In genomic region chr3:127549826-127550487, GRCh38 we compare ENCODE assay signal across 32 cellular contexts. TPM values are rescaled to one million over a fixed set of nuclear protein-coding genes. Genes with fewer than 3 reads are reported as not detected.
DNase-seq lines count a peak whose midpoint lies in the region; TF ChIP-seq lines count a peak whose summit lies in the region.
"Had no signal": no experiment of that assay in that cellular context is flagged by ENCODE, and none has a peak within 500 bp of the region (broad histone marks: within the 10 kb centered on the region; RNA-seq: fewer than 3 reads in every experiment).

No MANE protein-coding gene starts in this region.

- H3K4me3 ChIP-seq in PC-9 (no peak overlapping the region), osteoblast (ENCODE audit: insufficient read depth, low read length) (no peak overlapping the region)
- H3K4me3 ChIP-seq: left ventricle myocardium inferior, Peyer's patch, right lobe of liver, SJSA1 had no signal

- TF ChIP-seq CTCF in PC-9 (conservative IDR thresholded peaks at IDR 0.05): no peak
- TF ChIP-seq CTCF in osteoblast (IDR thresholded peaks at IDR 0.05; ENCODE audit: extremely low read depth, low read depth, low read length): no peak

- no TSS peak for BruUV-seq in PC-9 (replicated peaks; lab: Mats Ljungman, UMichigan)

- no peaks in the 10 kb centered on the region for H3K79me2 ChIP-seq in PC-9 (ENCODE audit: low read depth)
- H3K79me2 ChIP-seq in osteoblast (ENCODE audit: insufficient read depth, low read length): no peaks in the 10 kb centered on the region

- H3K27ac ChIP-seq in PC-9 (no peak overlapping the region), cingulate gyrus (ENCODE audit: low read depth, low read length) (peak overlapping the region; percentile 47), osteoblast (ENCODE audit: low read depth, low read length) (no peak overlapping the region)
- H3K27ac ChIP-seq: left ventricle myocardium inferior, neutrophil, Peyer's patch, right lobe of liver, SJSA1 had no signal

- DNase-seq in ELR (ENCODE audit: low read depth): peak; percentile 13
- DNase-seq in PC-9: peak; percentile 24 to 39
- peak; percentile 61 for DNase-seq in osteoblast (ENCODE audit: insufficient read length, low spot score, missing footprints)
- no peak for DNase-seq in activated CD4-positive, alpha-beta T cell treated with anti-CD3 and anti-CD28 coated beads, Interleukin-2, amount 50 U/mL, for 48 hours
- no peak for DNase-seq in germinal center (ENCODE audit: low spot score)
- DNase-seq in DMS79 (lab: John Stamatoyannopoulos, UW): no peak
- DNase-seq: activated CD4-positive, alpha-beta T cell treated with anti-CD3 and anti-CD28 coated beads for 48 hours; activated effector memory CD4-positive, alpha-beta T cell treated with Interleukin-2 at 50 U/mL for 16 hours; activated naive CD8-positive, alpha-beta T cell treated with anti-CD3 and anti-CD28 coated beads for 36 hours; activated T-cell treated with anti-CD3 and anti-CD28 coated beads, Interleukin-2, amount 50 U/mL, for 1 hour; aorta; C1 segment of cervical spinal cord; caudate nucleus; COR-L47; DMS53; effector memory CD8-positive, alpha-beta T cell; erythroblast; glutamatergic neuron; H9; Karpas-422; left ventricle myocardium inferior; mesendoderm; NCI-H146; NCI-H524; Peyer's patch; right lobe of liver; stimulated activated CD4-positive, alpha-beta T cell treated with anti-CD3 and anti-CD28 coated beads, Interleukin-2, amount 100 ng/mL, for 48 hours; stimulated activated naive CD8-positive, alpha-beta T cell treated with anti-CD3 and anti-CD28 coated beads, Interleukin-15, amount 100 ng/mL, for 72 hours; T1000 had no signal

- CTCF ChIA-PET in PC-9 (lab: Charles Lee): interaction anchor here (0.5 to 0.8 kb wide), 3 partner anchors 25 to 1352 kb away, joined by 3 to 8 read pairs (median 4); no protein-coding TSS in a partner anchor

- H2AFZ ChIP-seq in PC-9 (no peak overlapping the region), osteoblast (ENCODE audit: low read length) (no peak overlapping the region)

- intact Hi-C loops in PC-9 (cut with micrococcal nuclease; ENCODE audit: unreplicated experiment): loop anchor here (10.0 kb wide), 1 partner anchor 1075 kb away; the partner anchor contains the start of gene ZXDC

- no peaks in the 10 kb centered on the region for H3K9me2 ChIP-seq in PC-9 (ENCODE audit: insufficient read depth)

- H4K20me1 ChIP-seq in PC-9 (ENCODE audit: insufficient read depth): no peaks in the 10 kb centered on the region
- H4K20me1 ChIP-seq in osteoblast (ENCODE audit: insufficient read depth, low read length): no peaks in the 10 kb centered on the region

- H3K36me3 ChIP-seq in PC-9 (ENCODE audit: low read depth): no peaks in the 10 kb centered on the region
- no peaks in the 10 kb centered on the region for H3K36me3 ChIP-seq in osteoblast (ENCODE audit: insufficient read depth, low read length)
- H3K36me3 ChIP-seq: left ventricle myocardium inferior, neutrophil, Peyer's patch, right lobe of liver, SJSA1 had no signal

- no peaks in the 10 kb centered on the region for H3F3A ChIP-seq in PC-9 (ENCODE audit: insufficient read depth, low read depth)

- H3K9me3 ChIP-seq in PC-9 (ENCODE audit: insufficient read depth, low read depth): no peaks in the 10 kb centered on the region
- H3K9me3 ChIP-seq in osteoblast (ENCODE audit: low read depth, low read length): no peaks in the 10 kb centered on the region
- H3K9me3 ChIP-seq: left ventricle myocardium inferior, neutrophil, Peyer's patch, right lobe of liver, SJSA1 had no signal

- H3K27me3 ChIP-seq in PC-9 (ENCODE audit: insufficient read depth, low read depth) (no peaks in the 10 kb centered on the region), osteoblast (ENCODE audit: insufficient read depth, low read length) (peaks cover 32% of the 10 kb centered on the region)
- H3K27me3 ChIP-seq: Peyer's patch, right lobe of liver, SJSA1 had no signal

- POLR2A ChIA-PET in PC-9 (lab: Charles Lee; ENCODE audit: unreplicated experiment): interaction anchor here (0.6 kb wide), 2 partner anchors 53 to 249 kb away, joined by 4 read pairs; no protein-coding TSS in a partner anchor

- H3K4me1 ChIP-seq in PC-9 (replicated peaks; ENCODE audit: insufficient read depth) (peaks cover 4% of the 10 kb centered on the region), osteoblast (ENCODE audit: insufficient read depth, low read length) (peaks cover 5% of the 10 kb centered on the region)

- H3K4me2 ChIP-seq in PC-9: no peak overlapping the region
- no peak overlapping the region for H3K4me2 ChIP-seq in osteoblast (ENCODE audit: insufficient read depth, low read length)

RNA-seq across cellular contexts. Expression of gene TPRA1, which starts 40.6 kb away (rescaled TPM):
- total RNA-seq in PC-9 (2021) (58.5 and 66.5 TPM in 2 replicates), osteoblast (29.5 and 30.4 TPM in 2 replicates)

RNA-seq across cellular contexts. Expression of gene MCM2, which starts 48.3 kb away (rescaled TPM):
- total RNA-seq in PC-9 (2021): 108 and 137 TPM in 2 replicates
- total RNA-seq in osteoblast: 14.5 and 15.3 TPM in 2 replicates

Comparison
In these comparisons a context has a peak if more than half of its experiments do, and no peak if none do; other contexts are left out.
1. DNase-seq: peak in ELR (single experiment), PC-9 (2 of 2) and osteoblast (single experiment); none in activated CD4-positive, alpha-beta T cell treated with anti-CD3 and anti-CD28 coated beads, Interleukin-2, amount 50 U/mL, for 48 hours (0 of 2), germinal center (single experiment) and DMS79 (single experiment).